ENCODE assay signal across 10 cellular contexts in genomic region chr17:77449373-77449907, GRCh38.
DNase-seq lines count a peak whose midpoint lies in the region; ATAC-seq, FAIRE-seq and TF ChIP-seq lines count a peak whose summit lies in the region.
"Had no signal": no experiment of that assay in that cellular context is flagged by ENCODE, and none has a peak within 500 bp of the region (broad histone marks: within the 10 kb centered on the region; RNA-seq: fewer than 3 reads in every experiment).

No MANE protein-coding gene starts in this region.

- H3K9me3 Mint-ChIP-seq in activated naive CD4-positive, alpha-beta T cell treated with anti-CD3 and anti-CD28 coated beads for 36 hours: no peaks in the 10 kb centered on the region

- H3K36me3 Mint-ChIP-seq in activated naive CD4-positive, alpha-beta T cell treated with anti-CD3 and anti-CD28 coated beads for 36 hours (ENCODE audit: low read depth): peaks cover 24% of the 10 kb centered on the region

- peaks cover 14% of the 10 kb centered on the region for H4K20me1 ChIP-seq in K562 (replicated peaks; ENCODE audit: control insufficient read depth, insufficient read depth, low read length)

- no TSS peak for BruUV-seq in K562 (replicated peaks; lab: Mats Ljungman, UMichigan)

- H3K9me3 ChIP-seq in K562 (replicated peaks; ENCODE audit: control insufficient read depth, insufficient read depth, low read depth, low read length): no peaks in the 10 kb centered on the region
- H3K9me3 ChIP-seq in mucosa of stomach (ENCODE audit: control insufficient read depth, low read length): no peaks in the 10 kb centered on the region
- no peaks in the 10 kb centered on the region for H3K9me3 ChIP-seq in tibial nerve
- H3K9me3 ChIP-seq: SJCRH30 had no signal

- no peak for DNase-seq in activated naive CD4-positive, alpha-beta T cell treated with anti-CD3 and anti-CD28 coated beads for 36 hours
- DNase-seq in activated naive CD4-positive, alpha-beta T cell treated with anti-CD3 and anti-CD28 coated beads, Interleukin-2, amount 50 U/mL, for 16 hours: no peak
- DNase-seq in K562 (ENCODE audit: extremely low read depth in 1 of 4, low spot score in 3 of 4) (no peak), tibial nerve (ENCODE audit: low spot score in 2 of 2) (no peak), occipital lobe (lab: John Stamatoyannopoulos, UW) (no peak), activated gamma-delta T cell (lab: John Stamatoyannopoulos, UW) (no peak)

- TF ChIP-seq CTCF in K562 (IDR thresholded peaks at IDR 0.05 in 2 of 3, conservative IDR thresholded peaks at IDR 0.05 in 1 of 3; ENCODE audit: insufficient read depth in 2 of 3, low read depth in 1 of 3, low read length in 3 of 3) (no peak), tibial nerve (IDR thresholded peaks at IDR 0.05) (no peak)

- no peak overlapping the region for H2AFZ ChIP-seq in K562 (ENCODE audit: low read depth, low read length)

- H3K4me1 ChIP-seq in K562 (replicated peaks in 1 of 2; ENCODE audit: control insufficient read depth in 2 of 2, insufficient read depth in 2 of 2, low read length in 2 of 2) (peaks cover 71 to 77% of the 10 kb centered on the region in 2 experiments), mucosa of stomach (ENCODE audit: control insufficient read depth, insufficient read depth, low read length) (peaks cover 78% of the 10 kb centered on the region), tibial nerve (peaks cover 4 to 91% (median 80%) of the 10 kb centered on the region in 4 donors)

- H3K27me3 Mint-ChIP-seq in activated naive CD4-positive, alpha-beta T cell treated with anti-CD3 and anti-CD28 coated beads for 36 hours (ENCODE audit: low read depth): no peaks in the 10 kb centered on the region

- H3K27me3 ChIP-seq in K562 (ENCODE audit: control insufficient read depth in 2 of 2, insufficient read depth in 2 of 2, low read length in 2 of 2) (no peaks in the 10 kb centered on the region), mucosa of stomach (ENCODE audit: control insufficient read depth, insufficient read depth, low read length) (no peaks in the 10 kb centered on the region), tibial nerve (no peaks in the 10 kb centered on the region)
- H3K27me3 ChIP-seq: SJCRH30 had no signal

- no peaks in the 10 kb centered on the region for H3K36me3 ChIP-seq in K562 (ENCODE audit: control insufficient read depth, insufficient read depth, low read length)
- no peaks in the 10 kb centered on the region for H3K36me3 ChIP-seq in mucosa of stomach (ENCODE audit: control insufficient read depth, insufficient read depth, low read length)
- no peaks in the 10 kb centered on the region for H3K36me3 ChIP-seq in tibial nerve
- H3K36me3 ChIP-seq: SJCRH30 had no signal

- CTCF ChIA-PET in activated naive CD4-positive, alpha-beta T cell treated with anti-CD3 and anti-CD28 coated beads for 36 hours (lab: Charles Lee): interaction anchor here (0.5 to 4.4 kb wide), 8 partner anchors 9 to 117 kb away, joined by 3 to 24 read pairs (median 4); no protein-coding TSS in a partner anchor
- CTCF ChIA-PET in K562 (lab: Yijun Ruan, JAX; ENCODE audit: low intra/inter-chr PET ratio): no interaction called here

- in situ Hi-C loops in K562 (cut with MboI): no loop called here

- peaks cover 3% of the 10 kb centered on the region for H3K9me1 ChIP-seq in K562 (ENCODE audit: control insufficient read depth, insufficient read depth, low read length)

- H3K4me3 ChIP-seq in K562 (0 out of 2 replicates have a peak overlapping the region, but pooled peaks have one; percentile 41), mucosa of stomach (ENCODE audit: low read length) (no peak overlapping the region), tibial nerve (peak overlapping the region in 2 of 4 donors; percentile 57 to 68)

- peak overlapping the region; percentile 100 for H3K27ac Mint-ChIP-seq in activated naive CD4-positive, alpha-beta T cell treated with anti-CD3 and anti-CD28 coated beads for 36 hours

- no peak for TF ChIP-seq EP300 in K562 (IDR thresholded peaks at IDR 0.05; ENCODE audit: low read length)
- no peak for TF ChIP-seq EP300 in tibial nerve (IDR thresholded peaks at IDR 0.05)

- peaks cover 59% of the 10 kb centered on the region for H3K4me1 Mint-ChIP-seq in activated naive CD4-positive, alpha-beta T cell treated with anti-CD3 and anti-CD28 coated beads for 36 hours (ENCODE audit: low read depth)

- TF ChIP-seq RAD21 in K562 (CRISPR knock-in tag; conservative IDR thresholded peaks at IDR 0.05 in 1 of 2, IDR thresholded peaks at IDR 0.05 in 1 of 2): no peak

- WGBS in K562 (ENCODE audit: insufficient coverage, low coverage, missing lambda C conversion rate): 40% methylated on average over 3 of the region's 9 CpGs
- WGBS in tibial nerve, 2 donors: 31 to 33% methylated on average over 8 to 9 of the region's 9 CpGs

- H3K4me2 ChIP-seq in K562 (ENCODE audit: insufficient read depth, low read length): peak overlapping the region; percentile 78

- intact Hi-C loops in activated naive CD4-positive, alpha-beta T cell treated with anti-CD3 and anti-CD28 coated beads for 36 hours (cut with micrococcal nuclease): loop anchor here (10.0 kb wide), 2 partner anchors 305 to 395 kb away; partner anchors contain the start of gene SEC14L1
- intact Hi-C loops in K562 (cut with micrococcal nuclease): no loop called here

- no peak for FAIRE-seq in K562 (lab: Jason Lieb, UNC)
- FAIRE-seq: bronchial epithelial cell had no signal

- H3K4me3 Mint-ChIP-seq in activated naive CD4-positive, alpha-beta T cell treated with anti-CD3 and anti-CD28 coated beads for 36 hours: peak overlapping the region; percentile 86

- H3K27ac ChIP-seq in K562 (ENCODE audit: extremely low read depth, low read depth, low read length) (peak overlapping the region; percentile 71; the same call in 2 of the 3 replicates), tibial nerve (peak overlapping the region; percentile 76 to 94 (median 90))

- peaks cover 89% of the 10 kb centered on the region for H3K79me2 ChIP-seq in K562 (ENCODE audit: control insufficient read depth, insufficient read depth, low read length)

- ATAC-seq in K562 (no peak), GM21381 (IDR thresholded peaks at IDR 0.05; ENCODE audit: unreplicated experiment) (no peak)

- peak overlapping the region; percentile 57 to 92; a peak in 2 of 4 replicates for H3K9ac ChIP-seq in K562 (ENCODE audit: insufficient read depth in 1 of 2, low read depth in 2 of 2, low read length in 2 of 2)
- peak overlapping the region; percentile 16 for H3K9ac ChIP-seq in mucosa of stomach (ENCODE audit: low read length)

- POLR2A ChIA-PET in K562 (lab: Yijun Ruan, JAX): interaction anchor here (0.9 to 3.0 kb wide), 2 partner anchors 9 to 16 kb away, joined by 3 to 11 read pairs; no protein-coding TSS in a partner anchor

- TF ChIP-seq POLR2A in K562 (conservative IDR thresholded peaks at IDR 0.05) (no peak), tibial nerve (IDR thresholded peaks at IDR 0.05) (no peak)

TF ChIP-seq in K562, 482 proteins besides CTCF, POLR2A, EP300 and RAD21:
- TF ChIP-seq, protein P1, sequence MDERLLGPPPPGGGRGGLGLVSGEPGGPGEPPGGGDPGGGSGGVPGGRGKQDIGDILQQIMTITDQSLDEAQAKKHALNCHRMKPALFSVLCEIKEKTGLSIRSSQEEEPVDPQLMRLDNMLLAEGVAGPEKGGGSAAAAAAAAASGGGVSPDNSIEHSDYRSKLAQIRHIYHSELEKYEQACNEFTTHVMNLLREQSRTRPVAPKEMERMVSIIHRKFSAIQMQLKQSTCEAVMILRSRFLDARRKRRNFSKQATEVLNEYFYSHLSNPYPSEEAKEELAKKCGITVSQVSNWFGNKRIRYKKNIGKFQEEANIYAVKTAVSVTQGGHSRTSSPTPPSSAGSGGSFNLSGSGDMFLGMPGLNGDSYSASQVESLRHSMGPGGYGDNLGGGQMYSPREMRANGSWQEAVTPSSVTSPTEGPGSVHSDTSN (CRISPR knock-in tag; IDR thresholded peaks at IDR 0.05; ENCODE audit: low read depth): no peak
- TF ChIP-seq, protein P1 (tag; conservative IDR thresholded peaks at IDR 0.05; ENCODE audit: low read depth): peak; percentile 51
- TF ChIP-seq FOXO4 (CRISPR knock-in tag; IDR thresholded peaks at IDR 0.05): no peak
